In genomic region chr14:78848234-78848820, GRCh38 we compare ENCODE assay signal across 8 cellular contexts.
DNase-seq lines count a peak whose midpoint lies in the region; ATAC-seq and FAIRE-seq lines count a peak whose summit lies in the region.

No MANE protein-coding gene starts in this region.

- no peaks in the 10 kb centered on the region for H3K4me1 ChIP-seq in small intestine (ENCODE audit: control insufficient read depth in 2 of 2, insufficient read depth in 1 of 2, low read depth in 1 of 2, low read length in 1 of 2)

- POLR2A ChIA-PET in activated CD4-positive, alpha-beta memory T cell treated with anti-CD3 and anti-CD28 coated beads, Interleukin-2, amount 10 ng/mL, durations not matched to agents 7 days and 5 days (lab: Charles Lee), result no interaction called here

- H3K4me3 Mint-ChIP-seq in activated CD4-positive, alpha-beta memory T cell treated with anti-CD3 and anti-CD28 coated beads, Interleukin-2, amount 10 ng/mL, durations not matched to agents 7 days and 5 days, result no peak overlapping the region

- H3K9me3 ChIP-seq in small intestine (ENCODE audit: control insufficient read depth, low read depth), result no peaks in the 10 kb centered on the region

- no peak for FAIRE-seq in small intestine (lab: Jason Lieb, UNC)

- ATAC-seq in GM18511 (IDR thresholded peaks at IDR 0.05; ENCODE audit: unreplicated experiment) (peak; percentile 94), HG02938 (IDR thresholded peaks at IDR 0.05; ENCODE audit: unreplicated experiment) (peak; percentile 84), left cardiac atrium (peak; percentile 49 to 61)

- H3K27ac Mint-ChIP-seq in activated CD4-positive, alpha-beta memory T cell treated with anti-CD3 and anti-CD28 coated beads, Interleukin-2, amount 10 ng/mL, durations not matched to agents 7 days and 5 days, result no peak overlapping the region

- 13 to 21% (median 19%) methylated on average over 6 of the region's 6 CpGs for WGBS in small intestine, 3 donors

- H3K4me1 Mint-ChIP-seq in activated CD4-positive, alpha-beta memory T cell treated with anti-CD3 and anti-CD28 coated beads, Interleukin-2, amount 10 ng/mL, durations not matched to agents 7 days and 5 days, result no peaks in the 10 kb centered on the region

- no peaks in the 10 kb centered on the region for H3K27me3 ChIP-seq in small intestine (ENCODE audit: control insufficient read depth in 2 of 2, insufficient read depth in 2 of 2, low read length in 2 of 2)

- H3K27me3 Mint-ChIP-seq in activated CD4-positive, alpha-beta memory T cell treated with anti-CD3 and anti-CD28 coated beads, Interleukin-2, amount 10 ng/mL, durations not matched to agents 7 days and 5 days, result no peaks in the 10 kb centered on the region

- no peaks in the 10 kb centered on the region for H3K9me3 Mint-ChIP-seq in activated CD4-positive, alpha-beta memory T cell treated with anti-CD3 and anti-CD28 coated beads, Interleukin-2, amount 10 ng/mL, durations not matched to agents 7 days and 5 days

- H3K27ac ChIP-seq in small intestine (ENCODE audit: low read depth in 1 of 2, low read length in 1 of 2), result no peak overlapping the region

- H3K4me3 ChIP-seq in small intestine (ENCODE audit: low read depth in 1 of 2, low read length in 2 of 2), result no peak overlapping the region

- intact Hi-C loops in left cardiac atrium (cut with DNase I), result no loop called here

- H3K36me3 Mint-ChIP-seq in activated CD4-positive, alpha-beta memory T cell treated with anti-CD3 and anti-CD28 coated beads, Interleukin-2, amount 10 ng/mL, durations not matched to agents 7 days and 5 days (ENCODE audit: low read depth), result no peaks in the 10 kb centered on the region

- CTCF ChIA-PET in activated CD4-positive, alpha-beta memory T cell treated with anti-CD3 and anti-CD28 coated beads, Interleukin-2, amount 10 ng/mL, durations not matched to agents 7 days and 5 days (lab: Charles Lee), result no interaction called here

- no peaks in the 10 kb centered on the region for H3K36me3 ChIP-seq in small intestine (ENCODE audit: control insufficient read depth in 2 of 2, insufficient read depth in 2 of 2, low read length in 2 of 2)

- DNase-seq in COLO668 (lab: John Stamatoyannopoulos, UW; ENCODE audit: unreplicated experiment) (peak; percentile 62), NCI-H1694 (lab: John Stamatoyannopoulos, UW) (peak; percentile 55), left cardiac atrium (peak; percentile 19), small intestine (peak; percentile 45), ureter (ENCODE audit: low spot score) (no peak)
- DNase-seq in activated CD4-positive, alpha-beta memory T cell treated with anti-CD3 and anti-CD28 coated beads, Interleukin-2, amount 10 ng/mL, durations not matched to agents 7 days and 5 days, result peak; percentile 23
